Comparison of ENCODE assay signal across 31 cellular contexts in the genomic region with DNA sequence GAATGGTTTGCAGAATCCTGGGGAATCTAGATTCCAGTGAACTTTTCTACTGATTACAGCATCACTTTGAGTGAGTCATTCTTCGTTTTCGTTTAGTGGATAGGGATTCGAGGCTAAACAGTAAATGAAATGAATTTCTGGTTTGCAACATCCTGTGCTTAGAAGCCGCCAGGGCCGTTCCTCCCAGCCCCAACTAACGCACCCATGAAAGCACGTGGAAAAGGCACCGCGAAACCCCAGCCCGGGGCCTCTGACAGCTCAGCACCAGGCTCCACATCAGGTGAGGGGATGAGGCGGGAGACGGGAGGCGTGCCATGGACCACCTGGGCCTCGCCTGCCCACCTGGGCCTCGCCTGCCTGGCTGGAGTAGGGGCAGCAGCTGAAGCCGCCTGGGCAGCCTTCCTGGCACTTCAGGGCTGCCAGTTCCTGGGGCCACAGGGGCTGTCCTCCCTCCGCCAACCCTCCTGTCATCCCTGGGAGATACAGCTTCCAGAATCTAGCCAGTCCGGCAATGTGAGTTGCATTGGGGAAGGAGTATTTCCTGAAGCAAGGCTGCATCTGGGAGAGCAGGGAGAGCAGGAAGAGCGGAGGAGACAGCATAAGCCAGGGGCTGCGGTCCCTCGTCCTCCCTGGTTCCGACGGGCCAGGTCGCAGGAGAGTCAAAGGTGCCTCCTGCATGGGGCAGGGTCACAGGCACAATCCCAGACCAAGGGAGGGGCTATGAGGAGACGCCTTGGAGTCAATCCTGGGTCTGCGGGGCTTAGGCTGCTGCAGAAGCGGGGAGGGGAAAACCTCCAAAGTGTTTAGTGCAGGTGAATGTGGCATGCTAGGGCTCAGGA.
A peak's percentile ranks its signal among the peaks of the same experiment; 100 is the strongest.
DNase-seq lines count a peak whose midpoint lies in the region; ATAC-seq and TF ChIP-seq lines count a peak whose summit lies in the region.
"Had no signal": no experiment of that assay in that cellular context is flagged by ENCODE, and none has a peak within 500 bp of the region (broad histone marks: within the 10 kb centered on the region; RNA-seq: fewer than 3 reads in every experiment).

No MANE protein-coding gene starts in this region.

- DNase-seq in activated naive CD4-positive, alpha-beta T cell treated with anti-CD3 and anti-CD28 coated beads, Interleukin-2, amount 10 ng/mL, durations not matched to agents 7 days and 5 days = peak; percentile 16
- no peak for DNase-seq in activated naive CD4-positive, alpha-beta T cell (lab: John Stamatoyannopoulos, UW)
- DNase-seq in cerebellum (ENCODE audit: low spot score) (peak; percentile 41), neural progenitor cell (ENCODE audit: low spot score) (no peak), upper lobe of right lung (peak; percentile 53), activated gamma-delta T cell treated with Interleukin-2 at 50 U/mL for 16 hours (no peak), GM10248 (ENCODE audit: extremely low spot score) (no peak)
- DNase-seq: activated CD4-positive, alpha-beta memory T cell treated with anti-CD3 and anti-CD28 coated beads, Interleukin-2, amount 10 ng/mL, durations not matched to agents 7 days and 5 days; activated CD4-positive, CD25-positive, alpha-beta regulatory T cell; activated CD8-positive, alpha-beta memory T cell treated with anti-CD3 and anti-CD28 coated beads, Interleukin-2, amount 50 U/mL, for 48 hours; CD8-positive, alpha-beta T cell; central memory CD4-positive, alpha-beta T cell; EL; NCI-H1105; NCI-H2029; NCI-H226; NCI-H69; SJCRH30; stimulated activated CD4-positive, alpha-beta T cell treated with anti-CD3 and anti-CD28 coated beads, Interleukin-15, amount 100 ng/mL, for 24 hours; stimulated activated naive CD4-positive, alpha-beta T cell; T1000; testis had no signal

- CTCF ChIA-PET in activated naive CD4-positive, alpha-beta T cell treated with anti-CD3 and anti-CD28 coated beads, Interleukin-2, amount 10 ng/mL, durations not matched to agents 7 days and 5 days (lab: Charles Lee) = no interaction called here
- CTCF ChIA-PET in GM10248 (lab: Yijun Ruan, JAX) = no interaction called here

- intact Hi-C loops in upper lobe of right lung (cut with DNase I) = no loop called here

- H3K79me2 ChIP-seq in neural progenitor cell (ENCODE audit: low read depth) = no peaks in the 10 kb centered on the region

- no peak for TF ChIP-seq CTCF in neural progenitor cell (IDR thresholded peaks at IDR 0.05)
- TF ChIP-seq CTCF in upper lobe of right lung (IDR thresholded peaks at IDR 0.05) = no peak
- TF ChIP-seq CTCF in GM10248 (IDR thresholded peaks at IDR 0.05; ENCODE audit: control extremely low read depth, extremely low read depth, low read depth, missing control alignments) = no peak

- H3K9me3 Mint-ChIP-seq in activated naive CD4-positive, alpha-beta T cell treated with anti-CD3 and anti-CD28 coated beads, Interleukin-2, amount 10 ng/mL, durations not matched to agents 7 days and 5 days = no peaks in the 10 kb centered on the region
- H3K9me3 Mint-ChIP-seq in neural progenitor cell = peaks cover 4% of the 10 kb centered on the region
- H3K9me3 Mint-ChIP-seq: activated CD4-positive, alpha-beta memory T cell treated with anti-CD3 and anti-CD28 coated beads, Interleukin-2, amount 10 ng/mL, durations not matched to agents 7 days and 5 days; activated T-helper 17 cell treated with anti-CD3 and anti-CD28 coated beads, Interleukin-2, amount 50 U/mL, for 72 hours; CD8-positive, alpha-beta T cell had no signal

- ATAC-seq in upper lobe of right lung (peak; percentile 23), HG02970 (IDR thresholded peaks at IDR 0.05; ENCODE audit: low FRiP score, unreplicated experiment) (no peak)
- ATAC-seq: activated T-helper 17 cell treated with anti-CD3 and anti-CD28 coated beads, Interleukin-2, amount 50 U/mL, for 72 hours; CD8-positive, alpha-beta T cell; gastroesophageal sphincter; mucosa of descending colon; Panc1 had no signal

- H3K4me3 ChIP-seq in neural progenitor cell (no peak overlapping the region), upper lobe of right lung (no peak overlapping the region)
- H3K4me3 ChIP-seq: gastroesophageal sphincter, mucosa of descending colon, SJCRH30, testis, vagina had no signal

- no peak overlapping the region for H2AFZ ChIP-seq in neural progenitor cell (replicated peaks)

- no peaks in the 10 kb centered on the region for H3K27me3 Mint-ChIP-seq in activated naive CD4-positive, alpha-beta T cell treated with anti-CD3 and anti-CD28 coated beads, Interleukin-2, amount 10 ng/mL, durations not matched to agents 7 days and 5 days
- H3K27me3 Mint-ChIP-seq in neural progenitor cell (ENCODE audit: insufficient read depth, low read depth) = peaks cover 2% of the 10 kb centered on the region
- H3K27me3 Mint-ChIP-seq: activated CD4-positive, alpha-beta memory T cell treated with anti-CD3 and anti-CD28 coated beads, Interleukin-2, amount 10 ng/mL, durations not matched to agents 7 days and 5 days; activated naive CD8-positive, alpha-beta T cell; activated T-helper 17 cell treated with anti-CD3 and anti-CD28 coated beads, Interleukin-2, amount 50 U/mL, for 72 hours; B cell had no signal

- H3K36me3 ChIP-seq in neural progenitor cell (no peaks in the 10 kb centered on the region), upper lobe of right lung (no peaks in the 10 kb centered on the region)
- H3K36me3 ChIP-seq: gastroesophageal sphincter, SJCRH30, vagina had no signal

- H3K9ac ChIP-seq in neural progenitor cell = no peak overlapping the region

- no peak overlapping the region for H3K27ac ChIP-seq in neural progenitor cell
- H3K27ac ChIP-seq in upper lobe of right lung = no peak overlapping the region
- H3K27ac ChIP-seq: gastroesophageal sphincter, SJCRH30, testis, vagina had no signal

- H3K4me3 Mint-ChIP-seq in activated naive CD4-positive, alpha-beta T cell treated with anti-CD3 and anti-CD28 coated beads, Interleukin-2, amount 10 ng/mL, durations not matched to agents 7 days and 5 days = no peak overlapping the region
- H3K4me3 Mint-ChIP-seq in neural progenitor cell = no peak overlapping the region
- H3K4me3 Mint-ChIP-seq: activated CD4-positive, alpha-beta memory T cell treated with anti-CD3 and anti-CD28 coated beads, Interleukin-2, amount 10 ng/mL, durations not matched to agents 7 days and 5 days; activated naive CD8-positive, alpha-beta T cell; activated T-helper 17 cell treated with anti-CD3 and anti-CD28 coated beads, Interleukin-2, amount 50 U/mL, for 72 hours; B cell; CD8-positive, alpha-beta T cell; nephron had no signal

- POLR2A ChIA-PET in GM10248 (lab: Yijun Ruan, JAX) = no interaction called here

- no peaks in the 10 kb centered on the region for H3K27me3 ChIP-seq in neural progenitor cell
- no peaks in the 10 kb centered on the region for H3K27me3 ChIP-seq in upper lobe of right lung
- H3K27me3 ChIP-seq: SJCRH30, testis, vagina had no signal

- H3K9me3 ChIP-seq in neural progenitor cell (ENCODE audit: low read depth) (no peaks in the 10 kb centered on the region), upper lobe of right lung (no peaks in the 10 kb centered on the region)
- H3K9me3 ChIP-seq: gastroesophageal sphincter, mucosa of descending colon, SJCRH30, testis, vagina had no signal

- H4K20me1 ChIP-seq in neural progenitor cell (ENCODE audit: low read depth) = no peaks in the 10 kb centered on the region

- no peaks in the 10 kb centered on the region for H3K4me1 ChIP-seq in neural progenitor cell
- no peaks in the 10 kb centered on the region for H3K4me1 ChIP-seq in upper lobe of right lung
- H3K4me1 ChIP-seq: gastroesophageal sphincter, SJCRH30, testis, vagina had no signal

- no peaks in the 10 kb centered on the region for H3F3A ChIP-seq in neural progenitor cell (ENCODE audit: low read depth)

- H3K27ac Mint-ChIP-seq in activated naive CD4-positive, alpha-beta T cell treated with anti-CD3 and anti-CD28 coated beads, Interleukin-2, amount 10 ng/mL, durations not matched to agents 7 days and 5 days = no peak overlapping the region
- H3K27ac Mint-ChIP-seq in neural progenitor cell = peak overlapping the region; percentile 57
- H3K27ac Mint-ChIP-seq: activated CD4-positive, alpha-beta memory T cell treated with anti-CD3 and anti-CD28 coated beads, Interleukin-2, amount 10 ng/mL, durations not matched to agents 7 days and 5 days; activated naive CD8-positive, alpha-beta T cell; activated T-helper 17 cell treated with anti-CD3 and anti-CD28 coated beads, Interleukin-2, amount 50 U/mL, for 72 hours; B cell; CD8-positive, alpha-beta T cell; nephron had no signal

- H3K4me2 ChIP-seq in neural progenitor cell = no peak overlapping the region

- H3K4me1 Mint-ChIP-seq in activated naive CD4-positive, alpha-beta T cell treated with anti-CD3 and anti-CD28 coated beads, Interleukin-2, amount 10 ng/mL, durations not matched to agents 7 days and 5 days = no peaks in the 10 kb centered on the region
- H3K4me1 Mint-ChIP-seq in neural progenitor cell = no peaks in the 10 kb centered on the region
- H3K4me1 Mint-ChIP-seq: activated CD4-positive, alpha-beta memory T cell treated with anti-CD3 and anti-CD28 coated beads, Interleukin-2, amount 10 ng/mL, durations not matched to agents 7 days and 5 days; activated T-helper 17 cell treated with anti-CD3 and anti-CD28 coated beads, Interleukin-2, amount 50 U/mL, for 72 hours; B cell; nephron had no signal

- H3K36me3 Mint-ChIP-seq in activated naive CD4-positive, alpha-beta T cell treated with anti-CD3 and anti-CD28 coated beads, Interleukin-2, amount 10 ng/mL, durations not matched to agents 7 days and 5 days = no peaks in the 10 kb centered on the region
- no peaks in the 10 kb centered on the region for H3K36me3 Mint-ChIP-seq in neural progenitor cell
- H3K36me3 Mint-ChIP-seq: CD8-positive, alpha-beta T cell had no signal

Comparison
In these comparisons a context has a peak if more than half of its experiments do, and no peak if none do; other contexts are left out.
1. DNase-seq: peak in activated naive CD4-positive, alpha-beta T cell treated with anti-CD3 and anti-CD28 coated beads, Interleukin-2, amount 10 ng/mL, durations not matched to agents 7 days and 5 days (single experiment), cerebellum (single experiment) and upper lobe of right lung (single experiment); none in activated naive CD4-positive, alpha-beta T cell (0 of 4), neural progenitor cell (single experiment), activated gamma-delta T cell treated with Interleukin-2 at 50 U/mL for 16 hours (single experiment) and GM10248 (single experiment).